ENCODE assay signal across 12 cellular contexts in the genomic region with DNA sequence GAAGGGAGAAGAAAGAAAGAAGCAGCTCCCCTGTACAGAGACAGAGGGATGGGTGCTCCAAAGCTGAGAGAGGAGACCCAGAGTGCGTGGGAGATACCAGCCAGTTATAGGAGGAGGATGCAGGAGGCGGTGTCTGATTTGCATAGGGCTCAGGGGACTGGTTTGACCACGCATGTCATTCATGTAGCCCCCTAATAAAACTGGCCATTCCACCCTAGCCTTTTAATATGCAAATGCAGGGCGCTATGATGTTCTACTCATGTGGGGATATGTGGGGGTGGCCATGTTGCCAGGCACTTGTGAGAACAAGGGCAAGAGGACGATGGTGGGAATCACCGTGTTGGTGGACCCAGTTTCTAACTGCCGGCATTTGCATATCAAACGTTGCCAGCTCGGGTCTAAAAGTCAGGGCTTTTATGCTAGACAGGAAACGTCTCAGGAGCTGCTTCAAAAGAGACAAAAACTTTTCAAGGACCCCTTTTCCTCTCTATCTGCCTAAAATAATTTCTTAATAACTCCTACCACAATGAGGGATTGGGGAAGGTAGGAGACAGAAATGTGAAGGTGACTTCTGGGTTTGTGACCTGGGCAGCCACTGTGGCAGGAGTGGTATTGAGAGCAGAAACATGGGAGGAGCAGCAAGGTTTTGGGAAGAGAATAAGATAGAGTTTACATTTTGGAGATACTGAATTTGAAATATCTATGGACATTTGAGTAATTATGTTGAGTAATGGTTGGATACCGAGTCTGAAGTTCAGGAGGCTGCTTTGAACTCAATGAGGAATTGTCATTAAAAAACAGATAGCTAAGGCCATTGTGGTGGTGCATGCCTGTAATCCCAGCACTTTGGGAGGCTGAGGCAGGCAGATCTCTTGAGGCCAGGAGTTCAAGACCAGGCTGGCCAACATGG. TPM values are rescaled to one million over a fixed set of nuclear protein-coding genes. Genes with fewer than 3 reads are reported as not detected.
DNase-seq lines count a peak whose midpoint lies in the region; ATAC-seq and TF ChIP-seq lines count a peak whose summit lies in the region.
"Had no signal": no experiment of that assay in that cellular context is flagged by ENCODE, and none has a peak within 500 bp of the region (broad histone marks: within the 10 kb centered on the region; RNA-seq: fewer than 3 reads in every experiment).

No MANE protein-coding gene starts in this region.

- no peaks in the 10 kb centered on the region for H3K9me3 Mint-ChIP-seq in activated T-cell treated with anti-CD3 and anti-CD28 coated beads, Interleukin-2, amount 50 U/mL, for 4 hours
- no peaks in the 10 kb centered on the region for H3K9me3 Mint-ChIP-seq in stimulated activated naive B cell treated with anti-CD40 and anti-IgM and Interleukin-4, amounts not matched to agents 10 μg/mL and 1 μg/mL and 100 μg/mL, for 72 hours
- H3K9me3 Mint-ChIP-seq: activated T-helper 1 cell treated with anti-CD3 and anti-CD28 coated beads, Interleukin-12 subunit alpha, Interleukin-12 subunit beta, Interleukin-2, Interleukin-4 antibody, amounts not matched to agents 30 ng/mL and 10 ng/mL and 1 ng/mL, durations not matched to agents 14 hours and 24 hours and 36 hours had no signal

- H4K20me1 ChIP-seq in OCI-LY3 (ENCODE audit: insufficient read depth, low read length): no peaks in the 10 kb centered on the region; the same call in 1 of the 2 replicates

- H3K4me3 Mint-ChIP-seq in activated T-cell treated with anti-CD3 and anti-CD28 coated beads, Interleukin-2, amount 50 U/mL, for 4 hours: peak overlapping the region; percentile 50
- H3K4me3 Mint-ChIP-seq in stimulated activated naive B cell treated with anti-CD40 and anti-IgM and Interleukin-4, amounts not matched to agents 10 μg/mL and 1 μg/mL and 100 μg/mL, for 72 hours: peak overlapping the region in 1 of 2 donors; percentile 11
- H3K4me3 Mint-ChIP-seq: activated T-helper 1 cell treated with anti-CD3 and anti-CD28 coated beads, Interleukin-12 subunit alpha, Interleukin-12 subunit beta, Interleukin-2, Interleukin-4 antibody, amounts not matched to agents 30 ng/mL and 10 ng/mL and 1 ng/mL, durations not matched to agents 14 hours and 24 hours and 36 hours had no signal

- peaks cover 2% of the 10 kb centered on the region for H3K27me3 Mint-ChIP-seq in activated T-cell treated with anti-CD3 and anti-CD28 coated beads, Interleukin-2, amount 50 U/mL, for 4 hours (ENCODE audit: low read depth)
- no peaks in the 10 kb centered on the region for H3K27me3 Mint-ChIP-seq in stimulated activated naive B cell treated with anti-CD40 and anti-IgM and Interleukin-4, amounts not matched to agents 10 μg/mL and 1 μg/mL and 100 μg/mL, for 72 hours

- peaks cover 25% of the 10 kb centered on the region for H3K79me2 ChIP-seq in OCI-LY3 (ENCODE audit: low read length)

- H3K4me2 ChIP-seq in OCI-LY3 (ENCODE audit: low read length): peak overlapping the region; percentile 85

- no peak for DNase-seq in activated T-cell treated with anti-CD3 and anti-CD28 coated beads, Interleukin-2, amount 50 U/mL, for 4 hours
- DNase-seq in activated T-cell treated with anti-CD3 and anti-CD28 coated beads for 4 hours (no peak), germinal center (ENCODE audit: low spot score) (peak; percentile 40), cortex of kidney (lab: John Stamatoyannopoulos, UW) (no peak), foreskin fibroblast (no peak)
- no peak for DNase-seq in stimulated activated naive B cell treated with anti-CD40 and anti-IgM and Interleukin-4, amounts not matched to agents 10 μg/mL and 1 μg/mL and 100 μg/mL, for 72 hours
- DNase-seq: dermis blood vessel endothelial cell, NCI-H1436 treated with DMSO at 0.1 percent for 48 hours had no signal

- peak overlapping the region; percentile 19; the same call in 1 of the 2 replicates for H3K9ac ChIP-seq in OCI-LY3 (ENCODE audit: low read length)

- peaks cover 38% of the 10 kb centered on the region for H3K4me1 Mint-ChIP-seq in activated T-cell treated with anti-CD3 and anti-CD28 coated beads, Interleukin-2, amount 50 U/mL, for 4 hours (ENCODE audit: low read depth)
- peaks cover 13 to 24% of the 10 kb centered on the region in 2 donors for H3K4me1 Mint-ChIP-seq in stimulated activated naive B cell treated with anti-CD40 and anti-IgM and Interleukin-4, amounts not matched to agents 10 μg/mL and 1 μg/mL and 100 μg/mL, for 72 hours

- H3K9me3 ChIP-seq in OCI-LY3 (ENCODE audit: insufficient read depth, low read length): no peaks in the 10 kb centered on the region

- H3K4me3 ChIP-seq in OCI-LY3 (ENCODE audit: low read length) (peak overlapping the region; percentile 51), foreskin fibroblast (ENCODE audit: low read depth in 1 of 2, low read length in 2 of 2) (no peak overlapping the region)

- peaks cover 23% of the 10 kb centered on the region for H3K4me1 ChIP-seq in OCI-LY3 (ENCODE audit: low read length)

- peak overlapping the region; percentile 80 for H3K27ac Mint-ChIP-seq in stimulated activated naive B cell treated with anti-CD40 and anti-IgM and Interleukin-4, amounts not matched to agents 10 μg/mL and 1 μg/mL and 100 μg/mL, for 72 hours
- H3K27ac Mint-ChIP-seq: activated T-helper 1 cell treated with anti-CD3 and anti-CD28 coated beads, Interleukin-12 subunit alpha, Interleukin-12 subunit beta, Interleukin-2, Interleukin-4 antibody, amounts not matched to agents 30 ng/mL and 10 ng/mL and 1 ng/mL, durations not matched to agents 14 hours and 24 hours and 36 hours had no signal

- H3K27ac ChIP-seq in OCI-LY3 (ENCODE audit: low read length): no peak overlapping the region

- TF ChIP-seq CTCF in OCI-LY3 (IDR thresholded peaks at IDR 0.05; ENCODE audit: low read depth, low read length): no peak
- no peak for TF ChIP-seq CTCF in foreskin fibroblast (IDR thresholded peaks at IDR 0.05; ENCODE audit: low read depth, low read length)

- no peaks in the 10 kb centered on the region for H3K36me3 Mint-ChIP-seq in activated T-cell treated with anti-CD3 and anti-CD28 coated beads, Interleukin-2, amount 50 U/mL, for 4 hours (ENCODE audit: insufficient read depth)
- no peaks in the 10 kb centered on the region for H3K36me3 Mint-ChIP-seq in stimulated activated naive B cell treated with anti-CD40 and anti-IgM and Interleukin-4, amounts not matched to agents 10 μg/mL and 1 μg/mL and 100 μg/mL, for 72 hours

- H3K36me3 ChIP-seq in OCI-LY3 (replicated peaks; ENCODE audit: low read depth, low read length): no peaks in the 10 kb centered on the region

- no peaks in the 10 kb centered on the region for H3K27me3 ChIP-seq in OCI-LY3 (ENCODE audit: low read depth, low read length)

- no peak for ATAC-seq in activated T-cell treated with anti-CD3 and anti-CD28 coated beads, Interleukin-2, amount 50 U/mL, for 4 hours
- ATAC-seq in stimulated activated naive B cell treated with anti-CD40 and anti-IgM and Interleukin-4, amounts not matched to agents 10 μg/mL and 1 μg/mL and 100 μg/mL, for 72 hours (replicated peaks): no peak
- no peak for ATAC-seq in GM18520 (IDR thresholded peaks at IDR 0.05; ENCODE audit: unreplicated experiment)
- ATAC-seq: SK-N-SH treated with all-trans-retinoic acid at 6 μM for 48 hours had no signal

- peak overlapping the region; percentile 99 for H2AFZ ChIP-seq in OCI-LY3 (ENCODE audit: low read depth, low read length)

RNA-seq across cellular contexts. Expression of a gene that starts 2.2 kb away (rescaled TPM):
- 10 to 100 TPM; 20.3 to 25.8 (median 24.1) TPM for total RNA-seq in activated T-cell treated with anti-CD3 and anti-CD28 coated beads, Interleukin-2, amount 50 U/mL, for 4 hours

RNA-seq across cellular contexts. Expression of a gene that starts 12.9 kb away (rescaled TPM):
- total RNA-seq in activated T-cell treated with anti-CD3 and anti-CD28 coated beads, Interleukin-2, amount 50 U/mL, for 4 hours: 10 to 100 TPM; 74.3 to 86.8 (median 82.5) TPM

RNA-seq across cellular contexts. Expression of a gene that starts 13.2 kb away (rescaled TPM):
- total RNA-seq in activated T-cell treated with anti-CD3 and anti-CD28 coated beads, Interleukin-2, amount 50 U/mL, for 4 hours: 10 to 100 TPM; 85.2 to 92.0 (median 88.9) TPM
